1 cellular context compared by ENCODE assay signal in the genomic region with DNA sequence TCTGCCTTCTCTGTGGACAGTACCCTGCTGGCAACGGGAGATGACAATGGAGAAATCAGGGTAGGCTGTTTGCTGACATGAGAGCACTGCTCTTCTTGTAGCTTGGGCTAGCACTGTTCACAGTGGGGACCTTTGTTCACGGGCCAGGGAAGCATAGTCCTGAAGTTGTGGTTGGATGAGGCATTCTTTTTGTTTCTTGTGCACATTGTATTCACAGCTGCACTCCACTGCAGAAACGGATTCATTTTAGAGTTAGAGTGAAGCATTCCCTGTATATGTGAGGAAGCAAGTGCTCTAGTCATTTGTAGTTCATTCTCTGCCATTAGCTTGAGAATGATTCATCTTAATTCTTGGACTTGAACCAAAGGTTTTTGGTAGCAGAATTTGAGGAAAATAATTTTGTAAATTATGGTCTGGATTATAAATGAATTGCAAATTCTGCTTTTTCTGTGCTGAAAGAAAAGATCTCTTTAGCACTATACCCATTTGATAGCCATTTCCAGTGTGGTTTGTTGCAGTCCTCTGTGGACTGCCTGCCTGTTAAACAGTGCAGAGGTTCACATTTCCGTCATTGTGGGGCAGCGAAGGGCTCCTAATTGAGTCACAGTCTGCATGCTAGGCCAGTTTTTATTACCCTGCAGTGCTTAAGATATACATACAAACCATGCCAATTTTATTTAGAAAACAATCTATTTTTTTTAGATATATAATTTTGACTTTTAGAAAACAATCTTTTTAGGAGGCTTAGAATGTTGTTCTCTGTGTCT.
TF ChIP-seq lines count a peak whose summit lies in the region.

No MANE protein-coding gene starts in this region.

TF ChIP-seq in GM23338, 12 proteins besides CTCF, POLR2A, EP300 and RAD21 (continued from another document):
- TF ChIP-seq, protein P1, sequence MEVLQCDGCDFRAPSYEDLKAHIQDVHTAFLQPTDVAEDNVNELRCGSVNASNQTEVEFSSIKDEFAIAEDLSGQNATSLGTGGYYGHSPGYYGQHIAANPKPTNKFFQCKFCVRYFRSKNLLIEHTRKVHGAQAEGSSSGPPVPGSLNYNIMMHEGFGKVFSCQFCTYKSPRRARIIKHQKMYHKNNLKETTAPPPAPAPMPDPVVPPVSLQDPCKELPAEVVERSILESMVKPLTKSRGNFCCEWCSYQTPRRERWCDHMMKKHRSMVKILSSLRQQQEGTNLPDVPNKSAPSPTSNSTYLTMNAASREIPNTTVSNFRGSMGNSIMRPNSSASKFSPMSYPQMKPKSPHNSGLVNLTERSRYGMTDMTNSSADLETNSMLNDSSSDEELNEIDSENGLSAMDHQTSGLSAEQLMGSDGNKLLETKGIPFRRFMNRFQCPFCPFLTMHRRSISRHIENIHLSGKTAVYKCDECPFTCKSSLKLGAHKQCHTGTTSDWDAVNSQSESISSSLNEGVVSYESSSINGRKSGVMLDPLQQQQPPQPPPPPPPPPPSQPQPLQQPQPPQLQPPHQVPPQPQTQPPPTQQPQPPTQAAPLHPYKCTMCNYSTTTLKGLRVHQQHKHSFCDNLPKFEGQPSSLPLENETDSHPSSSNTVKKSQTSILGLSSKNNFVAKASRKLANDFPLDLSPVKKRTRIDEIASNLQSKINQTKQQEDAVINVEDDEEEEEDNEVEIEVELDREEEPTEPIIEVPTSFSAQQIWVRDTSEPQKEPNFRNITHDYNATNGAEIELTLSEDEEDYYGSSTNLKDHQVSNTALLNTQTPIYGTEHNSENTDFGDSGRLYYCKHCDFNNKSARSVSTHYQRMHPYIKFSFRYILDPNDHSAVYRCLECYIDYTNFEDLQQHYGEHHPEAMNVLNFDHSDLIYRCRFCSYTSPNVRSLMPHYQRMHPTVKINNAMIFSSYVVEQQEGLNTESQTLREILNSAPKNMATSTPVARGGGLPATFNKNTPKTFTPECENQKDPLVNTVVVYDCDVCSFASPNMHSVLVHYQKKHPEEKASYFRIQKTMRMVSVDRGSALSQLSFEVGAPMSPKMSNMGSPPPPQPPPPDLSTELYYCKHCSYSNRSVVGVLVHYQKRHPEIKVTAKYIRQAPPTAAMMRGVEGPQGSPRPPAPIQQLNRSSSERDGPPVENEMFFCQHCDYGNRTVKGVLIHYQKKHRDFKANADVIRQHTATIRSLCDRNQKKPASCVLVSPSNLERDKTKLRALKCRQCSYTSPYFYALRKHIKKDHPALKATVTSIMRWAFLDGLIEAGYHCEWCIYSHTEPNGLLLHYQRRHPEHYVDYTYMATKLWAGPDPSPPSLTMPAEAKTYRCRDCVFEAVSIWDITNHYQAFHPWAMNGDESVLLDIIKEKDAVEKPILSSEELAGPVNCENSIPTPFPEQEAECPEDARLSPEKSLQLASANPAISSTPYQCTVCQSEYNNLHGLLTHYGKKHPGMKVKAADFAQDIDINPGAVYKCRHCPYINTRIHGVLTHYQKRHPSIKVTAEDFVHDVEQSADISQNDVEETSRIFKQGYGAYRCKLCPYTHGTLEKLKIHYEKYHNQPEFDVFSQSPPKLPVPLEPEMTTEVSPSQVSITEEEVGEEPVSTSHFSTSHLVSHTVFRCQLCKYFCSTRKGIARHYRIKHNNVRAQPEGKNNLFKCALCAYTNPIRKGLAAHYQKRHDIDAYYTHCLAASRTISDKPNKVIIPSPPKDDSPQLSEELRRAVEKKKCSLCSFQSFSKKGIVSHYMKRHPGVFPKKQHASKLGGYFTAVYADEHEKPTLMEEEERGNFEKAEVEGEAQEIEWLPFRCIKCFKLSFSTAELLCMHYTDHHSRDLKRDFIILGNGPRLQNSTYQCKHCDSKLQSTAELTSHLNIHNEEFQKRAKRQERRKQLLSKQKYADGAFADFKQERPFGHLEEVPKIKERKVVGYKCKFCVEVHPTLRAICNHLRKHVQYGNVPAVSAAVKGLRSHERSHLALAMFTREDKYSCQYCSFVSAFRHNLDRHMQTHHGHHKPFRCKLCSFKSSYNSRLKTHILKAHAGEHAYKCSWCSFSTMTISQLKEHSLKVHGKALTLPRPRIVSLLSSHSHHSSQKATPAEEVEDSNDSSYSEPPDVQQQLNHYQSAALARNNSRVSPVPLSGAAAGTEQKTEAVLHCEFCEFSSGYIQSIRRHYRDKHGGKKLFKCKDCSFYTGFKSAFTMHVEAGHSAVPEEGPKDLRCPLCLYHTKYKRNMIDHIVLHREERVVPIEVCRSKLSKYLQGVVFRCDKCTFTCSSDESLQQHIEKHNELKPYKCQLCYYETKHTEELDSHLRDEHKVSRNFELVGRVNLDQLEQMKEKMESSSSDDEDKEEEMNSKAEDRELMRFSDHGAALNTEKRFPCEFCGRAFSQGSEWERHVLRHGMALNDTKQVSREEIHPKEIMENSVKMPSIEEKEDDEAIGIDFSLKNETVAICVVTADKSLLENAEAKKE (CRISPR knock-in tag; IDR thresholded peaks at IDR 0.05): no peak
- TF ChIP-seq EZH2phosphoT487 (IDR thresholded peaks at IDR 0.05; ENCODE audit: unreplicated experiment) (no peak), EZH2 (IDR thresholded peaks at IDR 0.05; ENCODE audit: low read depth, unreplicated experiment) (no peak), ZNF331 (CRISPR knock-in tag; IDR thresholded peaks at IDR 0.05; ENCODE audit: low read depth) (no peak), STAT1 (IDR thresholded peaks at IDR 0.05; ENCODE audit: unreplicated experiment) (no peak), ZNF114 (CRISPR knock-in tag; IDR thresholded peaks at IDR 0.05) (no peak), JUNB (IDR thresholded peaks at IDR 0.05; ENCODE audit: unreplicated experiment) (no peak), NANOG (IDR thresholded peaks at IDR 0.05; ENCODE audit: borderline replicate concordance) (no peak), POLR2AphosphoS5 (IDR thresholded peaks at IDR 0.05; ENCODE audit: low read depth) (no peak)
- TF ChIP-seq, protein P2, sequence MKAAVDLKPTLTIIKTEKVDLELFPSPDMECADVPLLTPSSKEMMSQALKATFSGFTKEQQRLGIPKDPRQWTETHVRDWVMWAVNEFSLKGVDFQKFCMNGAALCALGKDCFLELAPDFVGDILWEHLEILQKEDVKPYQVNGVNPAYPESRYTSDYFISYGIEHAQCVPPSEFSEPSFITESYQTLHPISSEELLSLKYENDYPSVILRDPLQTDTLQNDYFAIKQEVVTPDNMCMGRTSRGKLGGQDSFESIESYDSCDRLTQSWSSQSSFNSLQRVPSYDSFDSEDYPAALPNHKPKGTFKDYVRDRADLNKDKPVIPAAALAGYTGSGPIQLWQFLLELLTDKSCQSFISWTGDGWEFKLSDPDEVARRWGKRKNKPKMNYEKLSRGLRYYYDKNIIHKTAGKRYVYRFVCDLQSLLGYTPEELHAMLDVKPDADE (IDR thresholded peaks at IDR 0.05): no peak
- TF ChIP-seq, protein P3, sequence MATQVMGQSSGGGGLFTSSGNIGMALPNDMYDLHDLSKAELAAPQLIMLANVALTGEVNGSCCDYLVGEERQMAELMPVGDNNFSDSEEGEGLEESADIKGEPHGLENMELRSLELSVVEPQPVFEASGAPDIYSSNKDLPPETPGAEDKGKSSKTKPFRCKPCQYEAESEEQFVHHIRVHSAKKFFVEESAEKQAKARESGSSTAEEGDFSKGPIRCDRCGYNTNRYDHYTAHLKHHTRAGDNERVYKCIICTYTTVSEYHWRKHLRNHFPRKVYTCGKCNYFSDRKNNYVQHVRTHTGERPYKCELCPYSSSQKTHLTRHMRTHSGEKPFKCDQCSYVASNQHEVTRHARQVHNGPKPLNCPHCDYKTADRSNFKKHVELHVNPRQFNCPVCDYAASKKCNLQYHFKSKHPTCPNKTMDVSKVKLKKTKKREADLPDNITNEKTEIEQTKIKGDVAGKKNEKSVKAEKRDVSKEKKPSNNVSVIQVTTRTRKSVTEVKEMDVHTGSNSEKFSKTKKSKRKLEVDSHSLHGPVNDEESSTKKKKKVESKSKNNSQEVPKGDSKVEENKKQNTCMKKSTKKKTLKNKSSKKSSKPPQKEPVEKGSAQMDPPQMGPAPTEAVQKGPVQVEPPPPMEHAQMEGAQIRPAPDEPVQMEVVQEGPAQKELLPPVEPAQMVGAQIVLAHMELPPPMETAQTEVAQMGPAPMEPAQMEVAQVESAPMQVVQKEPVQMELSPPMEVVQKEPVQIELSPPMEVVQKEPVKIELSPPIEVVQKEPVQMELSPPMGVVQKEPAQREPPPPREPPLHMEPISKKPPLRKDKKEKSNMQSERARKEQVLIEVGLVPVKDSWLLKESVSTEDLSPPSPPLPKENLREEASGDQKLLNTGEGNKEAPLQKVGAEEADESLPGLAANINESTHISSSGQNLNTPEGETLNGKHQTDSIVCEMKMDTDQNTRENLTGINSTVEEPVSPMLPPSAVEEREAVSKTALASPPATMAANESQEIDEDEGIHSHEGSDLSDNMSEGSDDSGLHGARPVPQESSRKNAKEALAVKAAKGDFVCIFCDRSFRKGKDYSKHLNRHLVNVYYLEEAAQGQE (IDR thresholded peaks at IDR 0.05; ENCODE audit: unreplicated experiment): no peak
TF ChIP-seq in GM23338: peak in this region for 0.
